In the genomic region with DNA sequence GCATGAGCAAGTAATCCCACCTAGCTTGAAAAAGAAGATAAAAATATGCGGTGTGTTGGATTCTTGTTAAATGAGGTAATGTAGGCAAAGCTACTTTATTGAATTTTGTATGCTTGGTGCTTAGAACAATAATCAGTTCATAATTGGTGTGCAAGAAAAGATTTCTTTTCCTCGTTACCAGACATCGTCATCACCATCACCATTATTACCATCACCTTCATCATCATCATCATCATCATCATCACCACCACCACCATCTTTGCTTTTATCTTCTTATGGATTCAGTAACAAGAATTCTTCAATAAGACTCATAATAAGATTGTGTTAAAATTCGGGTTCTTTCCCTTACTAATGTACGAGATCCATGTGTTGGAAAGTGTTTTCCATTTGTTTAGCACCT, we compare ENCODE assay signal across 34 cellular contexts.
"Had no signal": no experiment of that assay in that cellular context is flagged by ENCODE, and none has a peak within 500 bp of the region (broad histone marks: within the 10 kb centered on the region; RNA-seq: fewer than 3 reads in every experiment).

No MANE protein-coding gene starts in this region.

- H3K27me3 ChIP-seq: MG63 had no signal

- H3K36me3 ChIP-seq: MG63 had no signal

- H3K4me3 ChIP-seq: MG63 had no signal

- DNase-seq: Karpas-422, Kasumi-1, MG63, MM.1S, MV-4-11, NCI-H1048, NCI-H1092, NCI-H1092 treated with DMSO at 0.1 percent for 48 hours, NCI-H1105, NCI-H1105 treated with DMSO at 0.1 percent for 48 hours, NCI-H1417, NCI-H1417 treated with DMSO at 0.1 percent for 48 hours, NCI-H1436, NCI-H1436 treated with DMSO at 0.1 percent for 48 hours, NCI-H146, NCI-H1694, NCI-H1694 treated with DMSO at 0.1 percent for 48 hours, NCI-H187, NCI-H187 treated with DMSO at 0.1 percent for 48 hours, NCI-H1930, NCI-H2029, NCI-H2029 treated with DMSO at 0.1 percent for 48 hours, NCI-H2081, NCI-H2081 treated with DMSO at 0.1 percent for 48 hours, NCI-H2107, NCI-H2171, NCI-H2171 treated with DMSO at 0.1 percent for 48 hours, NCI-H2227 treated with DMSO at 0.1 percent for 48 hours, NCI-H226, NCI-H345, NCI-H446, NCI-H446 treated with DMSO at 0.1 percent for 48 hours, NCI-H510A, NCI-H510A treated with DMSO at 0.1 percent for 48 hours had no signal

- H3K9me3 ChIP-seq: MG63 had no signal
